ENCODE assay signal across 8 cellular contexts in genomic region chr1:113928950-113929749, GRCh38. TPM values are rescaled to one million over a fixed set of nuclear protein-coding genes. Genes with fewer than 3 reads are reported as not detected.
A peak's percentile ranks its signal among the peaks of the same experiment; 100 is the strongest.
DNase-seq lines count a peak whose midpoint lies in the region; ATAC-seq and TF ChIP-seq lines count a peak whose summit lies in the region.

Gene HIPK1 (plus strand): TSS chr1:113929324.

- peaks cover 17 to 47% of the 10 kb centered on the region in 2 donors for H3K4me1 ChIP-seq in left lung

- H3K27ac ChIP-seq in left lung: peak within 1 kb of the TSS; percentile 94 to 95

- no peak for TF ChIP-seq CTCF in left lung (IDR thresholded peaks at IDR 0.05)

- H3K27me3 ChIP-seq in left lung: no peaks in the 10 kb centered on the region

- no peaks in the 10 kb centered on the region for H3K36me3 ChIP-seq in left lung

- DNase-seq in C1 segment of cervical spinal cord (lab: John Stamatoyannopoulos, UW) (peak; percentile 65 to 95 (median 90)), NCI-H69 (lab: John Stamatoyannopoulos, UW) (peak; percentile 93), dedifferentiated amniotic fluid mesenchymal stem cell (ENCODE audit: extremely low spot score) (peak; percentile 85), left lung (peak; percentile 95 to 99)
- DNase-seq in activated CD4-positive, alpha-beta T cell treated with anti-CD3 and anti-CD28 coated beads, Interleukin-2, amount 50 U/mL, for 24 hours (ENCODE audit: low read depth in 1 of 2, low spot score in 1 of 2): peak; percentile 84 to 90
- peak; percentile 88 to 90 for DNase-seq in stimulated activated CD4-positive, alpha-beta T cell treated with anti-CD3 and anti-CD28 coated beads, Interleukin-2, amount 100 ng/mL, for 48 hours

- no peaks in the 10 kb centered on the region for H3K9me3 ChIP-seq in left lung

- ATAC-seq in GM19351 (IDR thresholded peaks at IDR 0.05; ENCODE audit: unreplicated experiment) (peak; percentile 61), HG03520 (IDR thresholded peaks at IDR 0.05; ENCODE audit: unreplicated experiment) (peak; percentile 60), left lung (peak; percentile 91)

- peak within 1 kb of the TSS; percentile 71 to 93 for H3K4me3 ChIP-seq in left lung

- intact Hi-C loops in left lung (cut with DNase I): no loop called here

RNA-seq across cellular contexts. Expression of gene HIPK1, which starts in this region (rescaled TPM):
- 10 to 100 TPM; 61.1 to 77.4 TPM for total RNA-seq in left lung

Comparison
In these comparisons a context has a peak if more than half of its experiments do, and no peak if none do; other contexts are left out.
1. Peak in every context shown above with its lines: DNase-seq, ATAC-seq, H3K4me3 ChIP-seq and H3K27ac ChIP-seq.